8 cellular contexts compared by ENCODE assay signal in genomic region chr9:129112526-129112925, GRCh38. TPM values are rescaled to one million over a fixed set of nuclear protein-coding genes. Genes with fewer than 3 reads are reported as not detected.
DNase-seq lines count a peak whose midpoint lies in the region; ATAC-seq, FAIRE-seq and TF ChIP-seq lines count a peak whose summit lies in the region.
"Not testable (repeated sequence)": the region's sequence is repeated elsewhere in the genome, so short reads cannot be mapped to it uniquely, and the experiment has no call there.

No MANE protein-coding gene starts in this region.

- WGBS in H1 (ENCODE audit: extremely low coverage in 1 of 2, insufficient coverage in 1 of 2, insufficient read length in 1 of 2, insufficient replicate concordance in 2 of 2, low coverage in 1 of 2, low lambda C conversion rate in 2 of 2, missing lambda C conversion rate in 1 of 2), 2 experiments = 94% methylated on average over 17 of the region's 17 CpGs; no CpG with 5 or more reads in 1 of the 2 experiments

- H3K79me1 ChIP-seq in H1 (ENCODE audit: low read depth, low read length) = not testable (repeated sequence)

- not testable (repeated sequence) for H3K27ac Mint-ChIP-seq in activated naive CD8-positive, alpha-beta T cell treated with anti-CD3 and anti-CD28 coated beads for 36 hours; stimulated activated naive CD8-positive, alpha-beta T cell treated with anti-CD3 and anti-CD28 coated beads, Interleukin-15, amount 100 ng/mL, for 72 hours
- peak overlapping the region; percentile 94 for H3K27ac Mint-ChIP-seq in nephron progenitor cell

- not testable (repeated sequence) for ATAC-seq in stimulated activated naive CD8-positive, alpha-beta T cell treated with anti-CD3 and anti-CD28 coated beads, Interleukin-15, amount 100 ng/mL, for 72 hours

- not testable (repeated sequence) for H2BK15ac ChIP-seq in H1 (ENCODE audit: low read length)

- not testable (repeated sequence) for H3K9me2 ChIP-seq in SU-DHL-6 (replicated peaks; ENCODE audit: insufficient read depth, low read length)

- H3K79me2 ChIP-seq in SU-DHL-6 (ENCODE audit: insufficient read depth, low read length) = peaks cover 51% of the 10 kb centered on the region
- peaks cover 0 to 51% of the 10 kb centered on the region in 2 experiments; a peak in 3 of 4 replicates for H3K79me2 ChIP-seq in H1 (ENCODE audit: control insufficient read depth in 1 of 2, insufficient read depth in 2 of 2, low read length in 2 of 2)

- peaks cover 60 to 70% (median 65%) of the 10 kb centered on the region in 10 experiments for H3K4me1 ChIP-seq in BLaER1 treated with 17β-estradiol and CSF1 and Interleukin-3, amounts not matched to agents 10 nM and 100 nM
- H3K4me1 ChIP-seq in HUES48 (ENCODE audit: control insufficient read depth, insufficient read depth, low read length); H1 (replicated peaks in 1 of 4; ENCODE audit: control insufficient read depth in 3 of 4, insufficient read depth in 4 of 4, low read length in 3 of 4); iPS-15b (ENCODE audit: control insufficient read depth, insufficient read depth, low read length): not testable (repeated sequence)

- not testable (repeated sequence) for H3K4ac ChIP-seq in H1 (replicated peaks; ENCODE audit: insufficient read length, low read depth, low read length)

- not testable (repeated sequence) for H4K5ac ChIP-seq in H1 (ENCODE audit: insufficient read length, low read depth, low read length)

- H3K9me3 ChIP-seq in BLaER1 treated with 17β-estradiol and CSF1 and Interleukin-3, amounts not matched to agents 10 nM and 100 nM (replicated peaks in 1 of 11); HUES48 (ENCODE audit: control insufficient read depth, insufficient read depth, low read length); SU-DHL-6 (ENCODE audit: insufficient read depth, low read length); H1 (ENCODE audit: insufficient read depth in 2 of 2, low read depth in 1 of 2, low read length in 1 of 2); iPS-15b (ENCODE audit: control insufficient read depth, insufficient read depth, low read length): not testable (repeated sequence)

- peak overlapping the region; percentile 75 to 97 (median 92); a peak in 19 of 22 replicates for H3K27ac ChIP-seq in BLaER1 treated with 17β-estradiol and CSF1 and Interleukin-3, amounts not matched to agents 10 nM and 100 nM
- H3K27ac ChIP-seq in HUES48 (ENCODE audit: low read depth, low read length); SU-DHL-6 (ENCODE audit: low read depth, low read length); H1 (ENCODE audit: low read depth, low read length): not testable (repeated sequence)

- peak overlapping the region; percentile 78 to 98 (median 90) for H3K4me3 ChIP-seq in BLaER1 treated with 17β-estradiol and CSF1 and Interleukin-3, amounts not matched to agents 10 nM and 100 nM
- H3K4me3 ChIP-seq in HUES48 (ENCODE audit: low read depth, low read length) (peak overlapping the region; percentile 92), SU-DHL-6 (ENCODE audit: insufficient read depth, low read length, poor library complexity, severe bottlenecking) (peak overlapping the region; percentile 82), H1 (ENCODE audit: extremely low read depth in 1 of 4, insufficient read depth in 2 of 4, low read depth in 3 of 4, low read length in 4 of 4) (peak overlapping the region; percentile 75 to 95 (median 89); a peak in 7 of 8 replicates), iPS-15b (ENCODE audit: low read depth, low read length) (peak overlapping the region; percentile 67)

- H2AFZ ChIP-seq in SU-DHL-6 (ENCODE audit: low read depth, low read length, severe bottlenecking); H1 (ENCODE audit: low read length): not testable (repeated sequence)

- H3K36me3 ChIP-seq in BLaER1 treated with 17β-estradiol and CSF1 and Interleukin-3, amounts not matched to agents 10 nM and 100 nM = peaks cover 0 to 22% (median 6%) of the 10 kb centered on the region in 11 experiments; a peak in 14 of 22 replicates
- not testable (repeated sequence) for H3K36me3 ChIP-seq in HUES48 (ENCODE audit: control insufficient read depth, insufficient read depth, low read length); SU-DHL-6 (ENCODE audit: low read length); H1 (ENCODE audit: control insufficient read depth in 2 of 4, insufficient read depth in 4 of 4, low read length in 3 of 4); iPS-15b (ENCODE audit: control insufficient read depth, insufficient read depth, low read length)

- H3F3A ChIP-seq in SU-DHL-6 (ENCODE audit: insufficient read depth) = 0 out of 2 replicates have a peak, but pooled peaks cover 12% of the 10 kb centered on the region

- TF ChIP-seq POLR2A in H1 (IDR thresholded peaks at IDR 0.05; ENCODE audit: control extremely low read depth in 1 of 2, low read depth in 2 of 2, low read length in 2 of 2) = not testable (repeated sequence)

- peaks cover 10% of the 10 kb centered on the region for H3K23me2 ChIP-seq in H1 (ENCODE audit: low read depth, low read length)

- TF ChIP-seq RAD21 in H1 (IDR thresholded peaks at IDR 0.05 in 1 of 2, conservative IDR thresholded peaks at IDR 0.05 in 1 of 2; ENCODE audit: low read depth in 2 of 2, low read length in 2 of 2) = not testable (repeated sequence)

- not testable (repeated sequence) for DNase-seq in activated naive CD8-positive, alpha-beta T cell treated with anti-CD3 and anti-CD28 coated beads for 36 hours; H1 (ENCODE audit: low read depth in 1 of 2, low spot score in 2 of 2); nephron progenitor cell; stimulated activated naive CD8-positive, alpha-beta T cell treated with anti-CD3 and anti-CD28 coated beads, Interleukin-15, amount 100 ng/mL, for 72 hours

- H3K14ac ChIP-seq in H1 (ENCODE audit: insufficient read length) = not testable (repeated sequence)

- H2BK5ac ChIP-seq in H1 (ENCODE audit: low read depth, low read length) = not testable (repeated sequence)

- not testable (repeated sequence) for TF ChIP-seq EP300 in H1 (IDR thresholded peaks at IDR 0.05; ENCODE audit: borderline replicate concordance in 1 of 2, low read depth in 2 of 2, low read length in 2 of 2)

- H3K4me1 Mint-ChIP-seq in activated naive CD8-positive, alpha-beta T cell treated with anti-CD3 and anti-CD28 coated beads for 36 hours = peaks cover 33% of the 10 kb centered on the region
- peaks cover 49% of the 10 kb centered on the region for H3K4me1 Mint-ChIP-seq in nephron progenitor cell
- peaks cover 45% of the 10 kb centered on the region for H3K4me1 Mint-ChIP-seq in stimulated activated naive CD8-positive, alpha-beta T cell treated with anti-CD3 and anti-CD28 coated beads, Interleukin-15, amount 100 ng/mL, for 72 hours

- H3K27me3 ChIP-seq in BLaER1 treated with 17β-estradiol and CSF1 and Interleukin-3, amounts not matched to agents 10 nM and 100 nM; SU-DHL-6 (ENCODE audit: low read length): not testable (repeated sequence)
- peaks cover 15% of the 10 kb centered on the region for H3K27me3 ChIP-seq in HUES48 (ENCODE audit: control insufficient read depth, insufficient read depth, low read length)
- peaks cover 0 to 15% (median 13%) of the 10 kb centered on the region in 4 experiments; a peak in 5 of 7 replicates for H3K27me3 ChIP-seq in H1 (replicated peaks in 1 of 4; ENCODE audit: control insufficient read depth in 3 of 4, extremely low read depth in 1 of 4, insufficient read depth in 3 of 4, low read length in 3 of 4)
- H3K27me3 ChIP-seq in iPS-15b (ENCODE audit: control insufficient read depth, insufficient read depth, low read length) = peaks cover 15% of the 10 kb centered on the region

- peaks cover 0 to 48% (median 10%) of the 10 kb centered on the region in 11 experiments; a peak in 13 of 22 replicates for H4K20me1 ChIP-seq in BLaER1 treated with 17β-estradiol and CSF1 and Interleukin-3, amounts not matched to agents 10 nM and 100 nM
- not testable (repeated sequence) for H4K20me1 ChIP-seq in SU-DHL-6 (ENCODE audit: low read depth, low read length); H1 (replicated peaks in 1 of 2; ENCODE audit: control insufficient read depth in 1 of 2, insufficient read depth in 2 of 2, low read length in 2 of 2)

- not testable (repeated sequence) for H3K27me3 Mint-ChIP-seq in activated naive CD8-positive, alpha-beta T cell treated with anti-CD3 and anti-CD28 coated beads for 36 hours; stimulated activated naive CD8-positive, alpha-beta T cell treated with anti-CD3 and anti-CD28 coated beads, Interleukin-15, amount 100 ng/mL, for 72 hours
- H3K27me3 Mint-ChIP-seq in nephron progenitor cell (ENCODE audit: low read depth, poor library complexity) = peaks cover 19% of the 10 kb centered on the region

- H3K4me3 Mint-ChIP-seq in activated naive CD8-positive, alpha-beta T cell treated with anti-CD3 and anti-CD28 coated beads for 36 hours = peak overlapping the region; percentile 95
- H3K4me3 Mint-ChIP-seq in nephron progenitor cell = peak overlapping the region; percentile 95
- peak overlapping the region; percentile 95 to 97 for H3K4me3 Mint-ChIP-seq in stimulated activated naive CD8-positive, alpha-beta T cell treated with anti-CD3 and anti-CD28 coated beads, Interleukin-15, amount 100 ng/mL, for 72 hours

- CTCF ChIA-PET in H1 (lab: Charles Lee; ENCODE audit: partially characterized antibody) = interaction anchor here (0.6 to 9.7 kb wide), 8 partner anchors 10 to 529 kb away, joined by 3 to 64 read pairs (median 4); no protein-coding TSS in a partner anchor

- H3K56ac ChIP-seq in H1 (replicated peaks; ENCODE audit: insufficient read length, low read depth, low read length) = not testable (repeated sequence)

- not testable (repeated sequence) for H3K23ac ChIP-seq in H1 (ENCODE audit: insufficient read length)

- not testable (repeated sequence) for H4K8ac ChIP-seq in H1 (ENCODE audit: extremely low read depth, insufficient read depth, low read length)

- not testable (repeated sequence) for H2BK12ac ChIP-seq in H1 (ENCODE audit: low read depth, low read length)

- not testable (repeated sequence) for FAIRE-seq in H1 (lab: Jason Lieb, UNC)

- POLR2A ChIA-PET in H1 (lab: Charles Lee; ENCODE audit: partially characterized antibody) = interaction anchor here (1.0 to 4.3 kb wide), 6 partner anchors 10 to 66 kb away, joined by 3 to 21 read pairs (median 9); partner anchors contain the start of gene IER5L

- not testable (repeated sequence) for H3K9me3 Mint-ChIP-seq in activated naive CD8-positive, alpha-beta T cell treated with anti-CD3 and anti-CD28 coated beads for 36 hours; nephron progenitor cell; stimulated activated naive CD8-positive, alpha-beta T cell treated with anti-CD3 and anti-CD28 coated beads, Interleukin-15, amount 100 ng/mL, for 72 hours

- not testable (repeated sequence) for H2BK120ac ChIP-seq in H1 (replicated peaks; ENCODE audit: low read depth, low read length)

- H3K36me3 Mint-ChIP-seq in activated naive CD8-positive, alpha-beta T cell treated with anti-CD3 and anti-CD28 coated beads for 36 hours; nephron progenitor cell (ENCODE audit: low read depth): not testable (repeated sequence)

- not testable (repeated sequence) for TF ChIP-seq CTCF in SU-DHL-6 (IDR thresholded peaks at IDR 0.05; ENCODE audit: insufficient read depth, low read length, poor library complexity, severe bottlenecking); H1 (IDR thresholded peaks at IDR 0.05; ENCODE audit: control extremely low read depth in 1 of 3, insufficient read depth in 1 of 3, low read depth in 1 of 3, low read length in 3 of 3); nephron progenitor cell (IDR thresholded peaks at IDR 0.05)

- H2AK5ac ChIP-seq in H1 (ENCODE audit: low read depth, low read length) = not testable (repeated sequence)

- not testable (repeated sequence) for H2BK20ac ChIP-seq in H1 (ENCODE audit: low read length)

- H3K9ac ChIP-seq in BLaER1 treated with 17β-estradiol and CSF1 and Interleukin-3, amounts not matched to agents 10 nM and 100 nM = peak overlapping the region; percentile 83 to 98 (median 94)
- H3K9ac ChIP-seq in HUES48 (ENCODE audit: low read depth, low read length); iPS-15b (ENCODE audit: low read depth, low read length): not testable (repeated sequence)
- H3K9ac ChIP-seq in SU-DHL-6 (ENCODE audit: low read length) (peak overlapping the region; percentile 92), H1 (replicated peaks in 1 of 4; ENCODE audit: extremely low read depth in 1 of 4, low read depth in 3 of 4, low read length in 3 of 4) (peak overlapping the region in 1 of 4 experiments; percentile 94; a peak in 2 of 7 replicates)

- H3K18ac ChIP-seq in H1 (ENCODE audit: extremely low read depth, low read length) = not testable (repeated sequence)

- H3K4me2 ChIP-seq in BLaER1 treated with 17β-estradiol and CSF1 and Interleukin-3, amounts not matched to agents 10 nM and 100 nM = peak overlapping the region; percentile 80 to 100 (median 95)
- H3K4me2 ChIP-seq in SU-DHL-6 (ENCODE audit: low read depth, low read length, poor library complexity, severe bottlenecking) (peak overlapping the region; percentile 76), H1 (ENCODE audit: insufficient read depth in 1 of 2, low read depth in 2 of 2, low read length in 2 of 2) (peak overlapping the region; percentile 84 to 99)

- H4K91ac ChIP-seq in H1 (replicated peaks; ENCODE audit: insufficient read length, low read length) = not testable (repeated sequence)

RNA-seq across cellular contexts. Expression of gene PTPA, which starts 1.3 kb away (rescaled TPM):
- 100 to 1,000 TPM; 101 to 104 TPM for total RNA-seq in activated naive CD8-positive, alpha-beta T cell treated with anti-CD3 and anti-CD28 coated beads for 36 hours
- total RNA-seq in H1 (2021; fragmentation: NEBNext Ultra II Directional; extraction: Animal tissue kit (Norgen Biotek cat#: 25700)) = 145 and 156 TPM in 2 replicates
- 114 and 158 TPM in 2 replicates for polyA plus RNA-seq in H1 (2011; rRNA removed)
- 152 TPM for polyA plus RNA-seq in H1 (2011; cell fraction: cytosol; rRNA removed)
- polyA plus RNA-seq in H1 (2011; cell fraction: nucleus; rRNA removed) = 155 TPM
- 115 to 156 TPM (median 139 TPM) in 4 replicates for polyA plus RNA-seq in H1 (2012, experiment 1 of 2)
- 167 TPM for polyA plus RNA-seq in H1 (2012, experiment 2 of 2)
- 80.6 TPM for polyA plus RNA-seq in H1 (2013, experiment 1 of 2)
- 76.5 TPM for polyA plus RNA-seq in H1 (2013, experiment 2 of 2)
- 144 and 187 TPM in 2 replicates for polyA minus RNA-seq in H1 (2011; rRNA and poly(A)+ RNA removed)
- 83.3 TPM for polyA minus RNA-seq in H1 (2011; cell fraction: cytosol; rRNA and poly(A)+ RNA removed)
- polyA minus RNA-seq in H1 (2011; cell fraction: nucleus; rRNA and poly(A)+ RNA removed) = 60.0 TPM

RNA-seq across cellular contexts. Expression of gene CRAT, which starts 1.9 kb away (rescaled TPM):
- 1 to 10 TPM; 7.3 to 7.9 TPM for total RNA-seq in activated naive CD8-positive, alpha-beta T cell treated with anti-CD3 and anti-CD28 coated beads for 36 hours
- 7.2 and 8.2 TPM in 2 replicates for total RNA-seq in H1 (2021; fragmentation: NEBNext Ultra II Directional; extraction: Animal tissue kit (Norgen Biotek cat#: 25700))
- 17.3 and 25.5 TPM in 2 replicates for polyA plus RNA-seq in H1 (2011; rRNA removed)
- 9.3 TPM for polyA plus RNA-seq in H1 (2011; cell fraction: cytosol; rRNA removed)
- 18.3 TPM for polyA plus RNA-seq in H1 (2011; cell fraction: nucleus; rRNA removed)
- 6.8 to 14.2 TPM (median 11.5 TPM) in 4 replicates for polyA plus RNA-seq in H1 (2012, experiment 1 of 2)
- polyA plus RNA-seq in H1 (2012, experiment 2 of 2) = 10.0 TPM
- polyA plus RNA-seq in H1 (2013, experiment 1 of 2) = 6.5 TPM
- polyA plus RNA-seq in H1 (2013, experiment 2 of 2) = 5.5 TPM
- polyA minus RNA-seq in H1 (2011; rRNA and poly(A)+ RNA removed) = 7.9 and 9.6 TPM in 2 replicates
- polyA minus RNA-seq in H1 (2011; cell fraction: cytosol; rRNA and poly(A)+ RNA removed) = 7.9 TPM
- polyA minus RNA-seq in H1 (2011; cell fraction: nucleus; rRNA and poly(A)+ RNA removed) = 5.3 TPM

RNA-seq across cellular contexts. Expression of gene DOLPP1, which starts 31.6 kb away (rescaled TPM):
- 10 to 100 TPM; 17.7 to 20.8 TPM for total RNA-seq in activated naive CD8-positive, alpha-beta T cell treated with anti-CD3 and anti-CD28 coated beads for 36 hours
- 36.0 and 38.8 TPM in 2 replicates for total RNA-seq in H1 (2021; fragmentation: NEBNext Ultra II Directional; extraction: Animal tissue kit (Norgen Biotek cat#: 25700))
- 45.3 and 56.0 TPM in 2 replicates for polyA plus RNA-seq in H1 (2011; rRNA removed)
- 43.8 TPM for polyA plus RNA-seq in H1 (2011; cell fraction: cytosol; rRNA removed)
- 56.1 TPM for polyA plus RNA-seq in H1 (2011; cell fraction: nucleus; rRNA removed)
- polyA plus RNA-seq in H1 (2012, experiment 1 of 2) = 20.0 to 27.5 TPM (median 25.5 TPM) in 4 replicates
- 37.9 TPM for polyA plus RNA-seq in H1 (2012, experiment 2 of 2)
- 52.3 TPM for polyA plus RNA-seq in H1 (2013, experiment 1 of 2)
- 56.7 TPM for polyA plus RNA-seq in H1 (2013, experiment 2 of 2)
- 34.8 and 38.2 TPM in 2 replicates for polyA minus RNA-seq in H1 (2011; rRNA and poly(A)+ RNA removed)
- polyA minus RNA-seq in H1 (2011; cell fraction: cytosol; rRNA and poly(A)+ RNA removed) = 15.0 TPM
- polyA minus RNA-seq in H1 (2011; cell fraction: nucleus; rRNA and poly(A)+ RNA removed) = 17.3 TPM
